12 cellular contexts compared by ENCODE assay signal in genomic region chr2:41741951-41742563, GRCh38.
DNase-seq lines count a peak whose midpoint lies in the region; ATAC-seq and TF ChIP-seq lines count a peak whose summit lies in the region.
"Had no signal": no experiment of that assay in that cellular context is flagged by ENCODE, and none has a peak within 500 bp of the region (broad histone marks: within the 10 kb centered on the region; RNA-seq: fewer than 3 reads in every experiment).

No MANE protein-coding gene starts in this region.

- WGBS in transverse colon (ENCODE audit: low coverage in 1 of 2), 2 donors: 87% methylated on average over 1 of the region's 1 CpG; no CpG with 5 or more reads in 1 of the 2 donors

- no peak for TF ChIP-seq CTCF in transverse colon (IDR thresholded peaks at IDR 0.05)

- ATAC-seq in GM19328 (IDR thresholded peaks at IDR 0.05; ENCODE audit: unreplicated experiment) (peak; percentile 100), HG02588 (IDR thresholded peaks at IDR 0.05; ENCODE audit: unreplicated experiment) (peak; percentile 99), HG03442 (IDR thresholded peaks at IDR 0.05; ENCODE audit: unreplicated experiment) (peak; percentile 99)
- peak; percentile 56 for ATAC-seq in stimulated activated memory B cell treated with anti-CD40 and anti-IgM and Interleukin-4, amounts not matched to agents 10 μg/mL and 1 μg/mL and 100 μg/mL, for 72 hours

- H3K27me3 Mint-ChIP-seq in stimulated activated memory B cell treated with anti-CD40 and anti-IgM and Interleukin-4, amounts not matched to agents 10 μg/mL and 1 μg/mL and 100 μg/mL, for 72 hours: no peaks in the 10 kb centered on the region

- H3K27me3 ChIP-seq in transverse colon: no peaks in the 10 kb centered on the region
- H3K27me3 ChIP-seq: sigmoid colon had no signal

- no peak for TF ChIP-seq POLR2A in transverse colon (IDR thresholded peaks at IDR 0.05)

- H3K9me3 Mint-ChIP-seq in stimulated activated memory B cell treated with anti-CD40 and anti-IgM and Interleukin-4, amounts not matched to agents 10 μg/mL and 1 μg/mL and 100 μg/mL, for 72 hours: peaks cover 4% of the 10 kb centered on the region
- H3K9me3 Mint-ChIP-seq: activated CD4-positive, alpha-beta T cell treated with anti-CD3 and anti-CD28 coated beads, Interleukin-2, amount 10 ng/mL, durations not matched to agents 7 days and 5 days; memory B cell had no signal

- intact Hi-C loops in transverse colon (cut with DNase I; ENCODE audit: low total_unique reads): loop anchor here (10.0 kb wide), 1 partner anchor 1937 kb away; no protein-coding TSS in a partner anchor

- no peak for DNase-seq in Ammon's horn (ENCODE audit: low spot score)
- no peak for DNase-seq in effector CD8-positive, alpha-beta T cell (lab: John Stamatoyannopoulos, UW)
- no peak for DNase-seq in transverse colon
- DNase-seq: activated CD4-positive, alpha-beta T cell treated with anti-CD3 and anti-CD28 coated beads, Interleukin-2, amount 10 ng/mL, durations not matched to agents 7 days and 5 days; head of caudate nucleus; Right ventricle myocardium superior; sigmoid colon had no signal

- H3K36me3 Mint-ChIP-seq in stimulated activated memory B cell treated with anti-CD40 and anti-IgM and Interleukin-4, amounts not matched to agents 10 μg/mL and 1 μg/mL and 100 μg/mL, for 72 hours: no peaks in the 10 kb centered on the region
- H3K36me3 Mint-ChIP-seq: memory B cell had no signal

- H3K4me1 Mint-ChIP-seq in stimulated activated memory B cell treated with anti-CD40 and anti-IgM and Interleukin-4, amounts not matched to agents 10 μg/mL and 1 μg/mL and 100 μg/mL, for 72 hours: no peaks in the 10 kb centered on the region
- H3K4me1 Mint-ChIP-seq: activated CD4-positive, alpha-beta T cell treated with anti-CD3 and anti-CD28 coated beads, Interleukin-2, amount 10 ng/mL, durations not matched to agents 7 days and 5 days; memory B cell had no signal

- H3K9me3 ChIP-seq in transverse colon: no peaks in the 10 kb centered on the region

- H3K27ac Mint-ChIP-seq in stimulated activated memory B cell treated with anti-CD40 and anti-IgM and Interleukin-4, amounts not matched to agents 10 μg/mL and 1 μg/mL and 100 μg/mL, for 72 hours: no peak overlapping the region
- H3K27ac Mint-ChIP-seq: activated CD4-positive, alpha-beta T cell treated with anti-CD3 and anti-CD28 coated beads, Interleukin-2, amount 10 ng/mL, durations not matched to agents 7 days and 5 days; memory B cell had no signal

- in situ Hi-C loops in transverse colon (cut with MboI; ENCODE audit: low pct_ligation_motif_present in 1 of 4, low pct_unique_long_range_greater_than_20kb in 1 of 4, low sequenced_read_pairs in 3 of 4): no loop called here

- no peak overlapping the region for H3K4me3 ChIP-seq in transverse colon
- H3K4me3 ChIP-seq: sigmoid colon had no signal

- H3K27ac ChIP-seq in transverse colon: no peak overlapping the region
- H3K27ac ChIP-seq: sigmoid colon had no signal

- H3K4me1 ChIP-seq in transverse colon: no peaks in the 10 kb centered on the region
- H3K4me1 ChIP-seq: sigmoid colon had no signal

- H3K4me3 Mint-ChIP-seq in stimulated activated memory B cell treated with anti-CD40 and anti-IgM and Interleukin-4, amounts not matched to agents 10 μg/mL and 1 μg/mL and 100 μg/mL, for 72 hours: no peak overlapping the region
- H3K4me3 Mint-ChIP-seq: activated CD4-positive, alpha-beta T cell treated with anti-CD3 and anti-CD28 coated beads, Interleukin-2, amount 10 ng/mL, durations not matched to agents 7 days and 5 days; memory B cell had no signal

- TF ChIP-seq EP300 in transverse colon (IDR thresholded peaks at IDR 0.05; ENCODE audit: low read depth): no peak

- H3K36me3 ChIP-seq in transverse colon: no peaks in the 10 kb centered on the region
- H3K36me3 ChIP-seq: sigmoid colon had no signal
